8 cellular contexts compared by ENCODE assay signal in genomic region chr7:140062528-140063299, GRCh38. TPM values are rescaled to one million over a fixed set of nuclear protein-coding genes. Genes with fewer than 3 reads are reported as not detected.
DNase-seq lines count a peak whose midpoint lies in the region; ATAC-seq and TF ChIP-seq lines count a peak whose summit lies in the region.

Gene PARP12, minus strand, starts transcription at chr7:140062951. Its CDS starts 104 bp downstream, at chr7:140062847.

- no peak for TF ChIP-seq CTCF in AG10803 (conservative IDR thresholded peaks at IDR 0.05; ENCODE audit: low read length)
- no peak for TF ChIP-seq CTCF in activated CD8-positive, alpha-beta T cell treated with anti-CD3 and anti-CD28 coated beads for 36 hours (IDR thresholded peaks at IDR 0.05)

- peaks cover 20% of the 10 kb centered on the region for H3K36me3 Mint-ChIP-seq in activated CD8-positive, alpha-beta T cell treated with anti-CD3 and anti-CD28 coated beads for 36 hours (ENCODE audit: low read depth)

- POLR2A ChIA-PET in activated CD8-positive, alpha-beta T cell treated with anti-CD3 and anti-CD28 coated beads for 36 hours (lab: Charles Lee): interaction anchor here (0.8 to 1.4 kb wide), 4 partner anchors 21 to 114 kb away, joined by 3 read pairs; no protein-coding TSS in a partner anchor

- ATAC-seq in GM19025 (IDR thresholded peaks at IDR 0.05; ENCODE audit: low read depth, unreplicated experiment) (peak; percentile 87), HG03280 (IDR thresholded peaks at IDR 0.05; ENCODE audit: unreplicated experiment) (peak; percentile 96)
- peak; percentile 81 for ATAC-seq in activated CD8-positive, alpha-beta T cell treated with anti-CD3 and anti-CD28 coated beads for 36 hours

- H3K27ac Mint-ChIP-seq in activated CD8-positive, alpha-beta T cell treated with anti-CD3 and anti-CD28 coated beads for 36 hours: peak within 1 kb of the TSS; percentile 81

- no peaks in the 10 kb centered on the region for H3K27me3 Mint-ChIP-seq in activated CD8-positive, alpha-beta T cell treated with anti-CD3 and anti-CD28 coated beads for 36 hours

- H3K9me3 Mint-ChIP-seq in activated CD8-positive, alpha-beta T cell treated with anti-CD3 and anti-CD28 coated beads for 36 hours: peaks cover 19% of the 10 kb centered on the region

- DNase-seq in AG10803 (ENCODE audit: low read depth): peak; percentile 79
- peak; percentile 62 to 91 for DNase-seq in NCI-H526 (lab: John Stamatoyannopoulos, UW)
- DNase-seq in activated CD8-positive, alpha-beta T cell treated with anti-CD3 and anti-CD28 coated beads for 36 hours: peak; percentile 89
- DNase-seq in effector CD4-positive, alpha-beta T cell: peak; percentile 80
- peak; percentile 66 for DNase-seq in medulla oblongata (ENCODE audit: extremely low spot score)
- DNase-seq in stimulated activated CD8-positive, alpha-beta memory T cell treated with anti-CD3 and anti-CD28 coated beads, Interleukin-12 subunit alpha, Interleukin-12 subunit beta, amount 100 ng/mL, for 1 hour (ENCODE audit: low read depth): peak; percentile 80

- peak within 1 kb of the TSS; percentile 71 for H3K4me3 ChIP-seq in AG10803 (ENCODE audit: low read length)

- H3K4me3 Mint-ChIP-seq in activated CD8-positive, alpha-beta T cell treated with anti-CD3 and anti-CD28 coated beads for 36 hours: peak within 1 kb of the TSS; percentile 83

- intact Hi-C loops in activated CD8-positive, alpha-beta T cell treated with anti-CD3 and anti-CD28 coated beads for 36 hours (cut with micrococcal nuclease): loop anchor here (5.0 kb wide), 1 partner anchor 115 kb away; the partner anchor contains the start of gene KDM7A

- peaks cover 36% of the 10 kb centered on the region for H3K4me1 Mint-ChIP-seq in activated CD8-positive, alpha-beta T cell treated with anti-CD3 and anti-CD28 coated beads for 36 hours (ENCODE audit: low read depth)

- CTCF ChIA-PET in activated CD8-positive, alpha-beta T cell treated with anti-CD3 and anti-CD28 coated beads for 36 hours (lab: Charles Lee): interaction anchor here (0.6 to 1.1 kb wide), 6 partner anchors 26 to 458 kb away, joined by 3 read pairs; no protein-coding TSS in a partner anchor

RNA-seq across cellular contexts. Expression of gene PARP12, which starts in this region (rescaled TPM):
- total RNA-seq in activated CD8-positive, alpha-beta T cell treated with anti-CD3 and anti-CD28 coated beads for 36 hours: 10 to 100 TPM; 29.5 to 29.9 TPM

Comparison
In these comparisons a context has a peak if more than half of its experiments do, and no peak if none do; other contexts are left out.
1. Peak in every context shown above with its lines: DNase-seq, ATAC-seq and H3K4me3 ChIP-seq.